ENCODE assay signal across 11 cellular contexts in the genomic region with DNA sequence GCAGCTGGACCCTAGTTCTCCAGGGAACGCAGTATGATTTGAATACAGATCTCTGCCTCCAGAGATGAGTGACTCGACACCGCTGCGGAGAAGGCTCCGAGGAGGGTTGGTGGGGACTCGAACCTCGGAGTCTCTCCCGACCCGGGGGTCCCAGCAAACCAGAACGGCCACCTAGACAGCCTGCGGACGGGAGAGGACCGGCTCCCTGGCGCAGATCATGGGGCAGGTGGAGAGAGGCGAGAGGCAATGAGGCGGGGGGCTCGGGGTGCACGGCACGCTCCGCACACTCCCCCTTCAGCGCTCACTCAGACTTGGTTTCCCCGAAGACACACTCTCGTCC. TPM values are rescaled to one million over a fixed set of nuclear protein-coding genes. Genes with fewer than 3 reads are reported as not detected.
DNase-seq lines count a peak whose midpoint lies in the region; ATAC-seq and TF ChIP-seq lines count a peak whose summit lies in the region.
"Had no signal": no experiment of that assay in that cellular context is flagged by ENCODE, and none has a peak within 500 bp of the region (broad histone marks: within the 10 kb centered on the region; RNA-seq: fewer than 3 reads in every experiment).

No MANE protein-coding gene starts in this region.

- TF ChIP-seq CTCF in lung (IDR thresholded peaks at IDR 0.05; ENCODE audit: control extremely low read depth, extremely low read depth) = no peak

- H3K9me3 ChIP-seq in HUES64 (ENCODE audit: insufficient read depth, low read depth, low read length) (peaks cover 3% of the 10 kb centered on the region; the same call in 1 of the 2 replicates), ectodermal cell (ENCODE audit: control insufficient read depth, low read length) (no peaks in the 10 kb centered on the region), lung (ENCODE audit: control insufficient read depth in 2 of 2, insufficient read depth in 1 of 2, low read length in 1 of 2) (peaks cover 0 to 7% of the 10 kb centered on the region in 2 donors), subcutaneous abdominal adipose tissue (ENCODE audit: control insufficient read depth in 5 of 5, low read length in 5 of 5) (no peaks in the 10 kb centered on the region)

- H3K27me3 ChIP-seq in HUES64 (ENCODE audit: insufficient read depth, low read length) (peaks cover 90% of the 10 kb centered on the region), ectodermal cell (ENCODE audit: control insufficient read depth, insufficient read depth, low read length, poor library complexity, severe bottlenecking) (peaks cover 73% of the 10 kb centered on the region), lung (ENCODE audit: control insufficient read depth, insufficient read depth) (no peaks in the 10 kb centered on the region), subcutaneous abdominal adipose tissue (ENCODE audit: control insufficient read depth in 5 of 5, insufficient read depth in 4 of 5, low read length in 5 of 5) (peaks cover 7 to 30% (median 18%) of the 10 kb centered on the region in 5 donors)

- no peak for ATAC-seq in lung (ENCODE audit: insufficient read depth, low FRiP score)
- ATAC-seq in HG03139 (IDR thresholded peaks at IDR 0.05; ENCODE audit: unreplicated experiment) = no peak

- H3K27ac ChIP-seq in HUES64 (ENCODE audit: low read depth, low read length) (no peak overlapping the region), ectodermal cell (ENCODE audit: insufficient read depth, low read depth, low read length, poor library complexity, severe bottlenecking) (no peak overlapping the region), lung (ENCODE audit: low read depth in 1 of 2, low read length in 1 of 2) (peak overlapping the region; percentile 62 to 65), subcutaneous abdominal adipose tissue (ENCODE audit: low read depth, low read length) (no peak overlapping the region)

- 9% methylated on average over 23 of the region's 23 CpGs for WGBS in HUES64
- WGBS in ectodermal cell, 2 experiments = 9 to 11% methylated on average over 23 of the region's 23 CpGs
- WGBS in lung, 2 donors = 14 to 25% methylated on average over 20 to 23 of the region's 23 CpGs

- H3K4me1 ChIP-seq in HUES64 (ENCODE audit: insufficient read depth, low read length) (peaks cover 3% of the 10 kb centered on the region), ectodermal cell (ENCODE audit: control insufficient read depth, insufficient read depth, low read length) (peaks cover 14% of the 10 kb centered on the region), lung (ENCODE audit: control insufficient read depth in 2 of 2, insufficient read depth in 2 of 2, low read length in 2 of 2) (peaks cover 8 to 15% of the 10 kb centered on the region in 2 donors), subcutaneous abdominal adipose tissue (ENCODE audit: control insufficient read depth in 5 of 5, insufficient read depth in 5 of 5, low read length in 5 of 5) (peaks cover 2 to 54% (median 25%) of the 10 kb centered on the region in 5 donors)

- H3K36me3 ChIP-seq in HUES64 (ENCODE audit: insufficient read depth, low read length) (no peaks in the 10 kb centered on the region), ectodermal cell (ENCODE audit: control insufficient read depth, insufficient read depth, low read length) (no peaks in the 10 kb centered on the region), lung (ENCODE audit: control insufficient read depth in 2 of 2, insufficient read depth in 2 of 2, low read length in 2 of 2) (no peaks in the 10 kb centered on the region), subcutaneous abdominal adipose tissue (ENCODE audit: control insufficient read depth in 5 of 5, insufficient read depth in 5 of 5, low read length in 5 of 5) (no peaks in the 10 kb centered on the region)

- DNase-seq in lung (ENCODE audit: low spot score) (no peak), NCI-H146 (lab: John Stamatoyannopoulos, UW) (no peak), T-helper 2 cell (no peak)
- no peak for DNase-seq in activated CD4-positive, alpha-beta T cell treated with anti-CD3 and anti-CD28 coated beads, Interleukin-2, amount 50 U/mL, for 1 hour
- DNase-seq: DND-41, naive B cell, SIG-M5 had no signal

- H3K9ac ChIP-seq in HUES64 (ENCODE audit: low read depth, low read length) (no peak overlapping the region), subcutaneous abdominal adipose tissue (ENCODE audit: low read length in 5 of 5) (peak overlapping the region in 1 of 5 donors; percentile 79)

- H3K4me3 ChIP-seq in HUES64 (ENCODE audit: low read length) = peak overlapping the region; percentile 57
- peak overlapping the region; percentile 47 for H3K4me3 ChIP-seq in ectodermal cell (ENCODE audit: insufficient read depth, low read depth, low read length)
- H3K4me3 ChIP-seq in lung = peak overlapping the region; percentile 55
- H3K4me3 ChIP-seq in subcutaneous abdominal adipose tissue (ENCODE audit: low read depth in 1 of 5, low read length in 5 of 5) = peak overlapping the region in 4 of 5 donors; percentile 66 to 87 (median 80)

RNA-seq across cellular contexts. Expression of a gene that starts 12.6 kb away (rescaled TPM):
- polyA plus RNA-seq in HUES64 (2013, experiment 1 of 2) = 5.6 TPM
- polyA plus RNA-seq in HUES64 (2013, experiment 2 of 2) = 5.8 TPM
- polyA plus RNA-seq in ectodermal cell (2013, experiment 1 of 4) = 2.1 TPM
- polyA plus RNA-seq in ectodermal cell (2013, experiment 2 of 4) = 1.7 TPM
- 1.2 TPM for polyA plus RNA-seq in ectodermal cell (2013, experiment 3 of 4)
- 0.97 TPM for polyA plus RNA-seq in ectodermal cell (2013, experiment 4 of 4)
- 10 to 100 TPM; 31.8 to 48.3 TPM for total RNA-seq in lung
- polyA plus RNA-seq in lung = 10 to 100 TPM; 12.9 to 56.2 TPM

Comparison
In these comparisons a context has a peak if more than half of its experiments do, and no peak if none do; other contexts are left out.
1. H3K27ac ChIP-seq: peak in lung (2 of 2); none in HUES64 (single experiment), ectodermal cell (single experiment) and subcutaneous abdominal adipose tissue (single experiment).
2. Peak in every context shown above with its lines, with median percentiles within 50 percentile points of each other: H3K4me3 ChIP-seq.